Comparison of ENCODE assay signal across 1 cellular context in genomic region chr2:231370429-231370748, GRCh38.
TF ChIP-seq lines count a peak whose summit lies in the region.

No MANE protein-coding gene starts in this region.

TF ChIP-seq in IMR-90, 13 proteins besides CTCF, POLR2A, EP300 and RAD21 (continued from another document):
- TF ChIP-seq, protein P1, sequence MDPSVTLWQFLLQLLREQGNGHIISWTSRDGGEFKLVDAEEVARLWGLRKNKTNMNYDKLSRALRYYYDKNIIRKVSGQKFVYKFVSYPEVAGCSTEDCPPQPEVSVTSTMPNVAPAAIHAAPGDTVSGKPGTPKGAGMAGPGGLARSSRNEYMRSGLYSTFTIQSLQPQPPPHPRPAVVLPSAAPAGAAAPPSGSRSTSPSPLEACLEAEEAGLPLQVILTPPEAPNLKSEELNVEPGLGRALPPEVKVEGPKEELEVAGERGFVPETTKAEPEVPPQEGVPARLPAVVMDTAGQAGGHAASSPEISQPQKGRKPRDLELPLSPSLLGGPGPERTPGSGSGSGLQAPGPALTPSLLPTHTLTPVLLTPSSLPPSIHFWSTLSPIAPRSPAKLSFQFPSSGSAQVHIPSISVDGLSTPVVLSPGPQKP (IDR thresholded peaks at IDR 0.05; ENCODE audit: borderline replicate concordance, low read depth, low read length) = no peak
- no peak for TF ChIP-seq FOS (IDR thresholded peaks at IDR 0.05; ENCODE audit: low read depth, low read length)
- TF ChIP-seq BHLHE40 (IDR thresholded peaks at IDR 0.05; ENCODE audit: low read depth, low read length) = no peak
- TF ChIP-seq CHD1 (IDR thresholded peaks at IDR 0.05; ENCODE audit: low read depth, low read length) = no peak
- TF ChIP-seq NFE2L2 (IDR thresholded peaks at IDR 0.05; ENCODE audit: low read depth, low read length) = no peak
- TF ChIP-seq MAFK (IDR thresholded peaks at IDR 0.05; ENCODE audit: low read depth, low read length) = no peak
- no peak for TF ChIP-seq RCOR1 (IDR thresholded peaks at IDR 0.05; ENCODE audit: insufficient replicate concordance, low read length)
- no peak for TF ChIP-seq MAZ (IDR thresholded peaks at IDR 0.05; ENCODE audit: borderline replicate concordance, low read depth, low read length)
- no peak for TF ChIP-seq CEBPB (IDR thresholded peaks at IDR 0.05; ENCODE audit: low read depth, low read length)
- no peak for TF ChIP-seq MXI1 (IDR thresholded peaks at IDR 0.05; ENCODE audit: borderline replicate concordance, low read depth, low read length)
- TF ChIP-seq USF2 (IDR thresholded peaks at IDR 0.05; ENCODE audit: low read depth, low read length) = no peak
